Comparison of ENCODE assay signal across 1 cellular context in genomic region chr11:12685229-12685628, GRCh38.
TF ChIP-seq lines count a peak whose summit lies in the region.

No MANE protein-coding gene starts in this region.

TF ChIP-seq in WTC11, 78 proteins besides CTCF, POLR2A, EP300 and RAD21 (continued from another document):
- TF ChIP-seq AR (CRISPR knock-in tag; IDR thresholded peaks at IDR 0.05) (no peak), SMAD4 (CRISPR knock-in tag; IDR thresholded peaks at IDR 0.05) (no peak), GRHL2 (CRISPR knock-in tag; IDR thresholded peaks at IDR 0.05; ENCODE audit: insufficient replicate concordance, severe bottlenecking) (no peak), ZNF532 (CRISPR knock-in tag; IDR thresholded peaks at IDR 0.05; ENCODE audit: borderline replicate concordance) (no peak), IRF1 (CRISPR knock-in tag; IDR thresholded peaks at IDR 0.05) (no peak), E2F4 (CRISPR knock-in tag; IDR thresholded peaks at IDR 0.05; ENCODE audit: borderline replicate concordance, low read depth) (no peak), ZSCAN18 (CRISPR knock-in tag; IDR thresholded peaks at IDR 0.05) (no peak)
